13 cellular contexts compared by ENCODE assay signal in genomic region chr6:116410945-116411623, GRCh38. TPM values are rescaled to one million over a fixed set of nuclear protein-coding genes. Genes with fewer than 3 reads are reported as not detected.
DNase-seq lines count a peak whose midpoint lies in the region; ATAC-seq, FAIRE-seq and TF ChIP-seq lines count a peak whose summit lies in the region.
"Had no signal": no experiment of that assay in that cellular context is flagged by ENCODE, and none has a peak within 500 bp of the region (broad histone marks: within the 10 kb centered on the region; RNA-seq: fewer than 3 reads in every experiment).

No MANE protein-coding gene starts in this region.

- no peak overlapping the region for H3K4me3 ChIP-seq in breast epithelium
- H3K4me3 ChIP-seq in cardiac fibroblast (replicated peaks in 1 of 2; ENCODE audit: low read depth in 2 of 2, low read length in 2 of 2) = no peak overlapping the region
- H3K4me3 ChIP-seq: gastroesophageal sphincter had no signal

- no peaks in the 10 kb centered on the region for H3K9me3 Mint-ChIP-seq in MCF 10A (ENCODE audit: unreplicated experiment)
- H3K9me3 Mint-ChIP-seq: T-helper 1 cell treated with Interleukin-12 subunit alpha and Interleukin-12 subunit beta and Interleukin-4 antibody, amounts not matched to agents 30 μg/mL and 1 μg/mL, for 36 hours had no signal

- H3K4me3 Mint-ChIP-seq in MCF 10A (ENCODE audit: unreplicated experiment) = no peak overlapping the region
- H3K4me3 Mint-ChIP-seq: T-helper 1 cell treated with Interleukin-12 subunit alpha and Interleukin-12 subunit beta and Interleukin-4 antibody, amounts not matched to agents 30 μg/mL and 1 μg/mL, for 36 hours had no signal

- CTCF ChIA-PET in MCF 10A (lab: Yijun Ruan, JAX) = interaction anchor here (0.6 to 2.6 kb wide), 6 partner anchors 9 to 142 kb away, joined by 3 to 12 read pairs (median 4); no protein-coding TSS in a partner anchor

- ATAC-seq in left lobe of liver (peak; percentile 36), HG02610 (IDR thresholded peaks at IDR 0.05; ENCODE audit: unreplicated experiment) (no peak), HG02885 (IDR thresholded peaks at IDR 0.05; ENCODE audit: poor library complexity, unreplicated experiment) (no peak)
- ATAC-seq: gastroesophageal sphincter; stimulated activated naive CD8-positive, alpha-beta T cell treated with anti-CD3 and anti-CD28 coated beads, Interleukin-15, Interleukin-2, amounts not matched to agents 100 U/mL and 50 U/mL, for 24 hours had no signal

- intact Hi-C loops in MCF 10A (cut with micrococcal nuclease) = no loop called here
- intact Hi-C loops in breast epithelium (cut with DNase I; ENCODE audit: low total_unique reads) = no loop called here

- POLR2A ChIA-PET in MCF 10A (lab: Yijun Ruan, JAX) = interaction anchor here (0.8 to 2.8 kb wide), 12 partner anchors 9 to 158 kb away, joined by 3 to 11 read pairs (median 4); partner anchors contain the start of genes DSE and TSPYL4

- peaks cover 3% of the 10 kb centered on the region for H3K36me3 ChIP-seq in breast epithelium

- no peak for TF ChIP-seq POLR2A in breast epithelium (IDR thresholded peaks at IDR 0.05)

- H3K4me1 Mint-ChIP-seq in MCF 10A (ENCODE audit: insufficient read depth, unreplicated experiment) = peaks cover 40% of the 10 kb centered on the region

- BruUV-seq in MCF 10A (replicated peaks; lab: Mats Ljungman, UMichigan) = no TSS peak

- no peak overlapping the region for H3K27ac ChIP-seq in breast epithelium

- no peaks in the 10 kb centered on the region for H3K27me3 Mint-ChIP-seq in MCF 10A (ENCODE audit: insufficient read depth, unreplicated experiment)

- H3K27me3 ChIP-seq in breast epithelium = no peaks in the 10 kb centered on the region
- H3K27me3 ChIP-seq: gastroesophageal sphincter had no signal

- FAIRE-seq in D721Med (lab: Jason Lieb, UNC) = no peak

- no peaks in the 10 kb centered on the region for H3K9me3 ChIP-seq in breast epithelium
- H3K9me3 ChIP-seq: gastroesophageal sphincter had no signal

- peaks cover 0 to 5% of the 10 kb centered on the region in 2 donors for H3K4me1 ChIP-seq in breast epithelium

- H3K36me3 Mint-ChIP-seq in MCF 10A (ENCODE audit: insufficient read depth, unreplicated experiment) = peaks cover 9% of the 10 kb centered on the region

- DNase-seq in MCF 10A (ENCODE audit: unreplicated experiment) (peak; percentile 39), breast epithelium (ENCODE audit: low spot score in 2 of 2) (no peak), cardiac fibroblast (ENCODE audit: low read depth in 2 of 2) (peak; percentile 65 to 78), left lobe of liver (ENCODE audit: low spot score) (no peak), D721Med (ENCODE audit: insufficient read length, low spot score) (no peak), 8988T (no peak)
- DNase-seq: activated gamma-delta T cell; NCI-H1436; stimulated activated naive CD8-positive, alpha-beta T cell treated with anti-CD3 and anti-CD28 coated beads, Interleukin-15, Interleukin-2, amounts not matched to agents 100 U/mL and 50 U/mL, for 24 hours had no signal

- TF ChIP-seq CTCF in MCF 10A (IDR thresholded peaks at IDR 0.05; ENCODE audit: unreplicated experiment) (no peak), breast epithelium (IDR thresholded peaks at IDR 0.05) (no peak), cardiac fibroblast (IDR thresholded peaks at IDR 0.05; ENCODE audit: low read depth, low read length) (no peak), D721Med (IDR thresholded peaks at IDR 0.05; ENCODE audit: insufficient read depth, missing control alignments) (no peak)

- no peak overlapping the region for H3K27ac Mint-ChIP-seq in MCF 10A (ENCODE audit: low read depth, unreplicated experiment)
- H3K27ac Mint-ChIP-seq: T-helper 1 cell treated with Interleukin-12 subunit alpha and Interleukin-12 subunit beta and Interleukin-4 antibody, amounts not matched to agents 30 μg/mL and 1 μg/mL, for 36 hours had no signal

RNA-seq across cellular contexts. Expression of gene DSE, which starts 40.3 kb away (rescaled TPM):
- total RNA-seq in MCF 10A (2022) = 66.0 and 86.5 TPM in 2 replicates
- 100 to 1,000 TPM in 1 of 3 donors, 10 to 100 TPM in 2; 40.6 to 133 (median 50.9) TPM for total RNA-seq in breast epithelium
- 11.7 TPM for total RNA-seq in left lobe of liver

RNA-seq across cellular contexts. Expression of gene CALHM6, which starts 50.1 kb away (rescaled TPM):
- total RNA-seq in MCF 10A (2022) (not detected in 2 replicates), breast epithelium (1 to 10 TPM; 2.3 to 9.1 (median 8.3) TPM), left lobe of liver (2.2 TPM)

Comparison
In these comparisons a context has a peak if more than half of its experiments do, and no peak if none do; other contexts are left out.
1. DNase-seq: peak in MCF 10A (single experiment) and cardiac fibroblast (2 of 2); none in breast epithelium (0 of 2), left lobe of liver (single experiment), D721Med (single experiment) and 8988T (single experiment).